Comparison of ENCODE assay signal across 8 cellular contexts in the genomic region with DNA sequence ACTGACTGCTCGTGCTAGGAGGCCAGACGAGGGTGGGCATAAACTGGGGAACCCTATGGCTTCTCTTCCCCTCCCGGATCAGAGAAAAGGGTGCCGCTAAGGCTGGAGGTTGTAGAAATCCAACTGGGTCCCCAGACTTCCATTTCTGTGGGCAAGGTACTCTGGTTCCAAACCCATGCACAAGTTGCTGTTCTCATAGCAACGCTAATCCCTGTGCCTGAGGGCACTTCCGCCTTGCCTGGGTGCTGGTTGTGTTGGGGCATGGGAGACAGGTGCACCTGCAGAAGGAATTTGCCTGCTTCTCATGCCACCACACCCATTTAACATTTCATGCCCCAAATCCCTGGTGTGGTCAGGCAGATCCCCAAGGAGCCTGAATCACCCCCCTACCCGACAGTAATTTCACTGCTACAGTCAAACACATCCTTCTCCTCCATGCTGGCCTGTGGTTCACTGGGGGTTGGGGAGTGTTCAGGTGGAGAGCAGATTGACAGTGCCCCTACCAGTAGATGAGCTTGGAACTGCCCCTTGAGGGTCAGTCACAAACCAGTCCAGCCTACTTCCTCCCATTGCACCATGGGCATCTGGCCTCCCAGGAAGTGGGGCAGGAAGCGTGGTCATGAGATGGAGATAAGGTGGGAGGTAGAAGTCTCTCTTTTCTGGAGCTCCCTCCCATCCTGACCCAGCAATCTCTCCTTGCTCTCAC. TPM values are rescaled to one million over a fixed set of nuclear protein-coding genes. Genes with fewer than 3 reads are reported as not detected.
DNase-seq lines count a peak whose midpoint lies in the region; TF ChIP-seq lines count a peak whose summit lies in the region.

No MANE protein-coding gene starts in this region.

- H3K9me3 ChIP-seq in HUES6 (ENCODE audit: control insufficient read depth, insufficient read depth, low read depth, low read length) (no peaks in the 10 kb centered on the region), mononuclear cell (ENCODE audit: low read depth, low read length) (no peaks in the 10 kb centered on the region), vagina (no peaks in the 10 kb centered on the region)

- H3K27me3 Mint-ChIP-seq in dendritic cell treated with granulocyte-macrophage colony-stimulating factor and Interleukin-4, amounts not matched to agents 40 ng/mL and 50 ng/mL, for 4 days: no peaks in the 10 kb centered on the region

- no peak for TF ChIP-seq POLR2A in vagina (IDR thresholded peaks at IDR 0.05)

- H3K4me3 Mint-ChIP-seq in dendritic cell treated with granulocyte-macrophage colony-stimulating factor and Interleukin-4, amounts not matched to agents 40 ng/mL and 50 ng/mL, for 4 days: peak overlapping the region; percentile 96

- peaks cover 78% of the 10 kb centered on the region for H3K4me1 Mint-ChIP-seq in dendritic cell treated with granulocyte-macrophage colony-stimulating factor and Interleukin-4, amounts not matched to agents 40 ng/mL and 50 ng/mL, for 4 days (ENCODE audit: low read depth)

- H3K4me1 ChIP-seq in HUES6 (ENCODE audit: control insufficient read depth, insufficient read depth, low read length) (peaks cover 21% of the 10 kb centered on the region), mononuclear cell (ENCODE audit: insufficient read depth, low read length) (peaks cover 38% of the 10 kb centered on the region), vagina (peaks cover 42% of the 10 kb centered on the region)

- H3K27ac ChIP-seq in HUES6 (ENCODE audit: low read depth, low read length) (no peak overlapping the region), vagina (peak overlapping the region; percentile 76)

- H3K9ac ChIP-seq in HUES6 (ENCODE audit: low read length): peak overlapping the region; percentile 63

- peak overlapping the region; percentile 97 for H3K27ac Mint-ChIP-seq in dendritic cell treated with granulocyte-macrophage colony-stimulating factor and Interleukin-4, amounts not matched to agents 40 ng/mL and 50 ng/mL, for 4 days

- no peaks in the 10 kb centered on the region for H3K9me3 Mint-ChIP-seq in dendritic cell treated with granulocyte-macrophage colony-stimulating factor and Interleukin-4, amounts not matched to agents 40 ng/mL and 50 ng/mL, for 4 days

- H3K36me3 ChIP-seq in HUES6 (ENCODE audit: control insufficient read depth, insufficient read depth, low read length) (0 out of 2 replicates have a peak, but pooled peaks cover 8% of the 10 kb centered on the region), vagina (peaks cover 0 to 24% of the 10 kb centered on the region in 2 donors)

- H3K4me3 ChIP-seq in HUES6 (ENCODE audit: low read depth, low read length): peak overlapping the region; percentile 65
- peak overlapping the region; percentile 81 for H3K4me3 ChIP-seq in mononuclear cell (ENCODE audit: low read length)
- peak overlapping the region; percentile 76 to 98 for H3K4me3 ChIP-seq in vagina

- H3K36me3 Mint-ChIP-seq in dendritic cell treated with granulocyte-macrophage colony-stimulating factor and Interleukin-4, amounts not matched to agents 40 ng/mL and 50 ng/mL, for 4 days (ENCODE audit: low read depth): peaks cover 62% of the 10 kb centered on the region

- intact Hi-C loops in dendritic cell treated with granulocyte-macrophage colony-stimulating factor and Interleukin-4, amounts not matched to agents 40 ng/mL and 50 ng/mL, for 4 days (cut with micrococcal nuclease): loop anchor here (1.0 to 5.0 kb wide), 2 partner anchors 8 to 99 kb away; a partner anchor contains a TSS
- intact Hi-C loops in vagina (cut with DNase I): loop anchor here (10.0 kb wide), 1 partner anchor 226 kb away; a partner anchor contains a TSS

- peaks cover 13% of the 10 kb centered on the region for H3K27me3 ChIP-seq in HUES6 (ENCODE audit: control insufficient read depth, insufficient read depth, low read length)
- no peaks in the 10 kb centered on the region for H3K27me3 ChIP-seq in mononuclear cell (ENCODE audit: insufficient read depth, low read length)
- no peaks in the 10 kb centered on the region for H3K27me3 ChIP-seq in vagina

- DNase-seq in NCI-H2107 treated with DMSO at 0.1 percent for 48 hours (lab: John Stamatoyannopoulos, UW; ENCODE audit: unreplicated experiment) (peak; percentile 35), NCI-H2107 (lab: John Stamatoyannopoulos, UW) (no peak), SW 1271 (lab: John Stamatoyannopoulos, UW) (peak; percentile 39 to 48), vagina (ENCODE audit: extremely low spot score in 2 of 2) (no peak), mucosa of gallbladder (ENCODE audit: low spot score) (no peak)

- TF ChIP-seq CTCF in vagina (IDR thresholded peaks at IDR 0.05): no peak

RNA-seq across cellular contexts. Expression of a gene that starts 1.2 kb away (rescaled TPM):
- total RNA-seq in mononuclear cell: 7.5 TPM
- total RNA-seq in vagina: 7.1 TPM
- 21.9 TPM for total RNA-seq in mucosa of gallbladder

RNA-seq across cellular contexts. Expression of a gene that starts 6.7 kb away (rescaled TPM):
- total RNA-seq in mononuclear cell (6.7 TPM), vagina (18.2 TPM), mucosa of gallbladder (65.9 TPM)

RNA-seq across cellular contexts. Expression of a gene that starts 13.1 kb away (rescaled TPM):
- 9.1 TPM for total RNA-seq in mononuclear cell
- total RNA-seq in vagina: 22.1 TPM
- total RNA-seq in mucosa of gallbladder: 35.9 TPM

RNA-seq across cellular contexts. Expression of a gene that starts 23.6 kb away (rescaled TPM):
- total RNA-seq in mononuclear cell: 2.7 TPM
- 13.5 TPM for total RNA-seq in vagina
- total RNA-seq in mucosa of gallbladder: 12.3 TPM

RNA-seq across cellular contexts. Expression of a gene that starts 40.5 kb away (rescaled TPM):
- total RNA-seq in mononuclear cell (0.10 TPM), vagina (3.2 TPM), mucosa of gallbladder (0.17 TPM)

Comparison
In these comparisons a context has a peak if more than half of its experiments do, and no peak if none do; other contexts are left out.
1. DNase-seq: peak in NCI-H2107 treated with DMSO at 0.1 percent for 48 hours (single experiment) and SW 1271 (2 of 2); none in NCI-H2107 (single experiment), vagina (0 of 2) and mucosa of gallbladder (single experiment).
2. Peak in every context shown above with its lines, with median percentiles within 50 percentile points of each other: H3K4me3 ChIP-seq.